21 cellular contexts compared by ENCODE assay signal in the genomic region with DNA sequence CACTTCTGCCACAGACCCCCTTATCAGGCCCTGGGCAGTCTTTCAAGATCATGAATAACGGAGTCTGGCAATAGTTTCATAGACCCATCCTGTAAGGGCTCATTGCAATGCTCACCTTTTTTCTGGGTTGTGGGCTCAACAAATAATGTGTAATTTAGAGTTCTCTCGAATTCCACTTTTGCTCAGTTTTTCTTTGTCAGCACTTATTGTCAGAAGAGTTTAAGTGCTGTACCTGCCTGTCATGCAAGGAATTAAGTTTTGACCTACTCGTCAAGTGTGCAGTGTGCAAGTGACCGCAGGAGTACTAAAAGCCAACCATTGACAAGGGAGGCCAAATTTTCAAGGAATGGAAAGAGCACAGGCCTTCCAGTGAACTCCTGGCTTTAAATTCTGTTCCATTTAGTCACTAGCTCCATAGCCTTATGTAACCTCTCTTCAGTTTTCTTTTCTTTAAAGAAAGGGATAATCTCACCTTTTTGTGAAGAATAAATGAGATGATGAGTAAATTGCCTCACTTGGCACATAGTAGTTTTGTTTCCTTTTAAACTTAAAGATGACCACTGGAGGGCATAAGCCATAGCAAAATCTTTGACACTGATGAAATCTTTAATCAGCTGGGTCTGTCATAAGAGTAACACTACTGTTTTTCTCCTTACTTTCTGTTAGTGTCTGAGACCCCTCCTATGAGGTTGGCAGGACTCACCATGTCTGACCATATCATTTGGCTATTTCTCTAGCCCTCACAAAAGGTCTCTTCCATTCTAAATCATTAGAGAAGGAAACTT.
"Had no signal": no experiment of that assay in that cellular context is flagged by ENCODE, and none has a peak within 500 bp of the region (broad histone marks: within the 10 kb centered on the region; RNA-seq: fewer than 3 reads in every experiment).

No MANE protein-coding gene starts in this region.

- H3K27me3 Mint-ChIP-seq: activated CD4-positive, alpha-beta memory T cell treated with anti-CD3 and anti-CD28 coated beads for 36 hours; activated CD4-positive, alpha-beta T cell treated with anti-CD3 and anti-CD28 coated beads for 36 hours; activated naive CD8-positive, alpha-beta T cell treated with anti-CD3 and anti-CD28 coated beads for 36 hours; activated T-helper 17 cell treated with anti-CD3 and anti-CD28 coated beads, Interleukin-2, amount 50 U/mL, for 72 hours; naive B cell had no signal

- H3K9me3 ChIP-seq: body of pancreas, mucosa of descending colon, ovary, tibial nerve, uterus had no signal

- H3K4me1 Mint-ChIP-seq: activated T-helper 17 cell treated with anti-CD3 and anti-CD28 coated beads, Interleukin-2, amount 50 U/mL, for 72 hours; neural progenitor cell had no signal

- DNase-seq: activated CD4-positive, alpha-beta memory T cell treated with anti-CD3 and anti-CD28 coated beads for 36 hours; activated CD4-positive, alpha-beta T cell treated with anti-CD3 and anti-CD28 coated beads for 36 hours; activated naive CD4-positive, alpha-beta T cell; activated naive CD8-positive, alpha-beta T cell treated with anti-CD3 and anti-CD28 coated beads for 36 hours; activated T-cell treated with anti-CD3 and anti-CD28 coated beads for 4 hours; amygdala; body of pancreas; caudate nucleus; left cardiac atrium; mesenchymal stem cell; mucosa of descending colon; naive B cell; ovary; stimulated activated CD4-positive, alpha-beta T cell treated with anti-CD3 and anti-CD28 coated beads, Interleukin-12 subunit alpha, Interleukin-12 subunit beta, amount 100 ng/mL, for 4 hours; stimulated activated CD4-positive, alpha-beta T cell treated with anti-CD3 and anti-CD28 coated beads, Interleukin-1b, Interleukin-23, amount 100 ng/mL, for 48 hours; stimulated activated CD8-positive, alpha-beta memory T cell treated with anti-CD3 and anti-CD28 coated beads, Interleukin-4, amount 100 ng/mL, for 48 hours; stimulated activated naive CD4-positive, alpha-beta T cell treated with Interleukin-2 at 50 U/mL for 16 hours; uterus had no signal

- H3K27ac Mint-ChIP-seq: activated CD4-positive, alpha-beta memory T cell treated with anti-CD3 and anti-CD28 coated beads for 36 hours; activated CD4-positive, alpha-beta T cell treated with anti-CD3 and anti-CD28 coated beads for 36 hours; activated naive CD8-positive, alpha-beta T cell treated with anti-CD3 and anti-CD28 coated beads for 36 hours; activated T-helper 17 cell treated with anti-CD3 and anti-CD28 coated beads, Interleukin-2, amount 50 U/mL, for 72 hours; naive B cell; neural progenitor cell had no signal

- H3K9me3 Mint-ChIP-seq: activated CD4-positive, alpha-beta memory T cell treated with anti-CD3 and anti-CD28 coated beads for 36 hours; activated naive CD8-positive, alpha-beta T cell treated with anti-CD3 and anti-CD28 coated beads for 36 hours; activated T-helper 17 cell treated with anti-CD3 and anti-CD28 coated beads, Interleukin-2, amount 50 U/mL, for 72 hours; naive B cell; neural progenitor cell had no signal

- H3K4me3 Mint-ChIP-seq: activated CD4-positive, alpha-beta memory T cell treated with anti-CD3 and anti-CD28 coated beads for 36 hours; activated CD4-positive, alpha-beta T cell treated with anti-CD3 and anti-CD28 coated beads for 36 hours; activated naive CD8-positive, alpha-beta T cell treated with anti-CD3 and anti-CD28 coated beads for 36 hours; activated T-helper 17 cell treated with anti-CD3 and anti-CD28 coated beads, Interleukin-2, amount 50 U/mL, for 72 hours; neural progenitor cell had no signal

- ATAC-seq: activated CD4-positive, alpha-beta T cell treated with anti-CD3 and anti-CD28 coated beads for 36 hours; activated T-helper 17 cell treated with anti-CD3 and anti-CD28 coated beads, Interleukin-2, amount 50 U/mL, for 72 hours; body of pancreas; left cardiac atrium; mucosa of descending colon had no signal
